8 cellular contexts compared by ENCODE assay signal in genomic region chr12:68240975-68241374, GRCh38. TPM values are rescaled to one million over a fixed set of nuclear protein-coding genes. Genes with fewer than 3 reads are reported as not detected.
DNase-seq lines count a peak whose midpoint lies in the region; ATAC-seq and TF ChIP-seq lines count a peak whose summit lies in the region.

No MANE protein-coding gene starts in this region.

- DNase-seq in AG20443 (ENCODE audit: low spot score): peak; percentile 41
- DNase-seq in activated CD8-positive, alpha-beta T cell treated with anti-CD3 and anti-CD28 coated beads for 36 hours: peak; percentile 68
- peak; percentile 11 for DNase-seq in stimulated activated CD8-positive, alpha-beta memory T cell treated with anti-CD3 and anti-CD28 coated beads, Interleukin-12 subunit alpha, Interleukin-12 subunit beta, amount 100 ng/mL, for 4 hours (ENCODE audit: low read depth)
- no peak for DNase-seq in NCI-H1694 (lab: John Stamatoyannopoulos, UW)
- DNase-seq in neural progenitor cell (ENCODE audit: low spot score): no peak

- no peak overlapping the region for H3K9ac ChIP-seq in neural progenitor cell

- peak overlapping the region; percentile 86 for H3K27ac Mint-ChIP-seq in activated CD8-positive, alpha-beta T cell treated with anti-CD3 and anti-CD28 coated beads for 36 hours
- H3K27ac Mint-ChIP-seq in neural progenitor cell: no peak overlapping the region

- TF ChIP-seq EP300 in gastroesophageal sphincter (IDR thresholded peaks at IDR 0.05): no peak

- H3K27me3 ChIP-seq in gastroesophageal sphincter: no peaks in the 10 kb centered on the region
- no peaks in the 10 kb centered on the region for H3K27me3 ChIP-seq in neural progenitor cell

- H3K79me2 ChIP-seq in neural progenitor cell (ENCODE audit: low read depth): no peaks in the 10 kb centered on the region

- no peak for TF ChIP-seq POLR2A in gastroesophageal sphincter (IDR thresholded peaks at IDR 0.05)

- H3K4me1 Mint-ChIP-seq in activated CD8-positive, alpha-beta T cell treated with anti-CD3 and anti-CD28 coated beads for 36 hours (ENCODE audit: low read depth): peaks cover 57% of the 10 kb centered on the region
- peaks cover 55% of the 10 kb centered on the region for H3K4me1 Mint-ChIP-seq in neural progenitor cell

- CTCF ChIA-PET in activated CD8-positive, alpha-beta T cell treated with anti-CD3 and anti-CD28 coated beads for 36 hours (lab: Charles Lee): interaction anchor here (0.8 to 2.3 kb wide), 10 partner anchors 9 to 201 kb away, joined by 3 to 13 read pairs (median 5); no protein-coding TSS in a partner anchor

- TF ChIP-seq CTCF in activated CD8-positive, alpha-beta T cell treated with anti-CD3 and anti-CD28 coated beads for 36 hours (IDR thresholded peaks at IDR 0.05): no peak
- TF ChIP-seq CTCF in gastroesophageal sphincter (IDR thresholded peaks at IDR 0.05) (no peak), neural progenitor cell (IDR thresholded peaks at IDR 0.05) (no peak)

- H3K4me3 Mint-ChIP-seq in activated CD8-positive, alpha-beta T cell treated with anti-CD3 and anti-CD28 coated beads for 36 hours: peak overlapping the region; percentile 32
- no peak overlapping the region for H3K4me3 Mint-ChIP-seq in neural progenitor cell

- peak overlapping the region in 3 of 4 donors; percentile 3 to 45 (median 39) for H3K27ac ChIP-seq in gastroesophageal sphincter
- H3K27ac ChIP-seq in neural progenitor cell: no peak overlapping the region

- H2AFZ ChIP-seq in neural progenitor cell (replicated peaks): no peak overlapping the region

- H3K9me3 Mint-ChIP-seq in activated CD8-positive, alpha-beta T cell treated with anti-CD3 and anti-CD28 coated beads for 36 hours: peaks cover 7% of the 10 kb centered on the region
- no peaks in the 10 kb centered on the region for H3K9me3 Mint-ChIP-seq in neural progenitor cell

- peaks cover 1% of the 10 kb centered on the region for H3K36me3 Mint-ChIP-seq in activated CD8-positive, alpha-beta T cell treated with anti-CD3 and anti-CD28 coated beads for 36 hours (ENCODE audit: low read depth)
- H3K36me3 Mint-ChIP-seq in neural progenitor cell: no peaks in the 10 kb centered on the region

- peaks cover 14% of the 10 kb centered on the region for H3F3A ChIP-seq in neural progenitor cell (ENCODE audit: low read depth)

- H4K20me1 ChIP-seq in neural progenitor cell (ENCODE audit: low read depth): no peaks in the 10 kb centered on the region

- H3K9me3 ChIP-seq in gastroesophageal sphincter: no peaks in the 10 kb centered on the region
- H3K9me3 ChIP-seq in neural progenitor cell (ENCODE audit: low read depth): no peaks in the 10 kb centered on the region

- H3K4me3 ChIP-seq in gastroesophageal sphincter (no peak overlapping the region), neural progenitor cell (no peak overlapping the region)

- H3K27me3 Mint-ChIP-seq in activated CD8-positive, alpha-beta T cell treated with anti-CD3 and anti-CD28 coated beads for 36 hours: no peaks in the 10 kb centered on the region
- peaks cover 6% of the 10 kb centered on the region for H3K27me3 Mint-ChIP-seq in neural progenitor cell (ENCODE audit: insufficient read depth, low read depth)

- H3K36me3 ChIP-seq in gastroesophageal sphincter: no peaks in the 10 kb centered on the region
- H3K36me3 ChIP-seq in neural progenitor cell: no peaks in the 10 kb centered on the region

- ATAC-seq in GM19455 (IDR thresholded peaks at IDR 0.05; ENCODE audit: unreplicated experiment) (peak; percentile 93), HG03521 (IDR thresholded peaks at IDR 0.05; ENCODE audit: unreplicated experiment) (peak; percentile 99), gastroesophageal sphincter (peak; percentile 47)
- peak; percentile 95 for ATAC-seq in activated CD8-positive, alpha-beta T cell treated with anti-CD3 and anti-CD28 coated beads for 36 hours

- H3K4me2 ChIP-seq in neural progenitor cell: no peak overlapping the region

- WGBS in gastroesophageal sphincter (ENCODE audit: low coverage in 1 of 2), 2 donors: 0 to 15% methylated on average over 1 of the region's 1 CpG

- intact Hi-C loops in activated CD8-positive, alpha-beta T cell treated with anti-CD3 and anti-CD28 coated beads for 36 hours (cut with micrococcal nuclease): loop anchor here (5.0 kb wide), 1 partner anchor 36 kb away; no protein-coding TSS in a partner anchor

- POLR2A ChIA-PET in activated CD8-positive, alpha-beta T cell treated with anti-CD3 and anti-CD28 coated beads for 36 hours (lab: Charles Lee): interaction anchor here (1.9 kb wide), 1 partner anchor 9 kb away, joined by 7 read pairs; no protein-coding TSS in a partner anchor

- H3K4me1 ChIP-seq in gastroesophageal sphincter (peaks cover 0 to 58% (median 20%) of the 10 kb centered on the region in 3 donors), neural progenitor cell (peaks cover 20% of the 10 kb centered on the region)

RNA-seq across cellular contexts. Expression of gene IL22, which starts 12.4 kb away (rescaled TPM):
- not detected for total RNA-seq in activated CD8-positive, alpha-beta T cell treated with anti-CD3 and anti-CD28 coated beads for 36 hours
- not detected for total RNA-seq in gastroesophageal sphincter
- not detected in 2 replicates for total RNA-seq in neural progenitor cell (ENCODE audit: low replicate concordance)

RNA-seq across cellular contexts. Expression of gene IL26, which starts 15.4 kb away (rescaled TPM):
- not detected for total RNA-seq in activated CD8-positive, alpha-beta T cell treated with anti-CD3 and anti-CD28 coated beads for 36 hours
- total RNA-seq in gastroesophageal sphincter (not detected), neural progenitor cell (ENCODE audit: low replicate concordance) (not detected in 2 replicates)

Comparison
In these comparisons a context has a peak if more than half of its experiments do, and no peak if none do; other contexts are left out.
1. DNase-seq: peak in AG20443 (single experiment), activated CD8-positive, alpha-beta T cell treated with anti-CD3 and anti-CD28 coated beads for 36 hours (single experiment) and stimulated activated CD8-positive, alpha-beta memory T cell treated with anti-CD3 and anti-CD28 coated beads, Interleukin-12 subunit alpha, Interleukin-12 subunit beta, amount 100 ng/mL, for 4 hours (single experiment); none in NCI-H1694 (single experiment) and neural progenitor cell (single experiment).
2. ATAC-seq: peak in every context shown above with its lines; median percentile 99 in HG03521; 95 in activated CD8-positive, alpha-beta T cell treated with anti-CD3 and anti-CD28 coated beads for 36 hours; 93 in GM19455; 47 in gastroesophageal sphincter.